Comparison of ENCODE assay signal across 1 cellular context in the genomic region with DNA sequence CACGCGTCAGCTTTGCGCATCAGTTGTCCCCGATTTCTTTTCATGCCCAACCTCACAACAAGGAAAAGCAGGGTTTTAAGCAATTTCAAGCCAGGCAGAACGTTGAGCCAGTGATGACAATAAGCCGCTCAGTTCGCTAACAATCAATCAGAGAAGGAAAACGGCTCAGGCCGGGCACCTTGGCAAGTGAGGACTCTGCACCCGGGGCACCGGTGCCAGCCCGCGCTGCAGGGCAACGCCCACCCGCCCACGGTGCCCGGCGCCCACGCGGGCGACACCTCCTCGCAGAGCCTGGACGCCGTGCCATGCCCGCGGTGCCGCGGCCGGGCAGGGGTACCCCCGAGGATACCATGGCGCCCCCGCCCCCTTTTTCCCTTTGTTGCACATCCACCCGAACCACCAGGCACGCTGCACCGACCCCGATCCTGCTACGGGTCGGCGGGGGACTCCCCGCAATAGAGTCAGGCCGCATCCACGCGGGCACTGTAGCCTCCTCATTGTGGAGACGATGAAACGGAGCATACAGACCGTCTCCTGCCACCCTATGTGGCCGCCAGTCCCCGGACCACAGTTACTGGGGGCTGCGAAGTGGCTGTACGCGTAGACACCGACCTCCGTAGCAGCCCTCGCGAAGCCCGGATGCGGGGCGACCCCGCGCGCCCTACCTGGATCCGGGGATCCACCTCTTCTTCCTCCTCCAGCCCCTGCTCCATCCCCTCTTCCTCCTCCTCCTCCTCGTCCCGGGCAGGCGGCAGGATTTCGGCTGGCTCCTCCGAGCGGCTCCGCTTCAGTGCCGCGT.
TF ChIP-seq lines count a peak whose summit lies in the region.

No MANE protein-coding gene starts in this region.

TF ChIP-seq in K562, 482 proteins besides CTCF, POLR2A, EP300 and RAD21 (continued from another document):
- peak; percentile 42; the same call in 1 of the 2 replicates for TF ChIP-seq NKRF (IDR thresholded peaks at IDR 0.05; ENCODE audit: borderline replicate concordance)
- no peak for TF ChIP-seq HNRNPLL (IDR thresholded peaks at IDR 0.05; ENCODE audit: low read depth, low read length, poor library complexity, severe bottlenecking)
- TF ChIP-seq, protein P1, sequence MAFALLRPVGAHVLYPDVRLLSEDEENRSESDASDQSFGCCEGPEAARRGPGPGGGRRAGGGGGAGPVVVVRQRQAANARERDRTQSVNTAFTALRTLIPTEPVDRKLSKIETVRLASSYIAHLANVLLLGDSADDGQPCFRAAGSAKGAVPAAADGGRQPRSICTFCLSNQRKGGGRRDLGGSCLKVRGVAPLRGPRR (CRISPR knock-in tag; IDR thresholded peaks at IDR 0.05) = no peak
- TF ChIP-seq RBM39 (optimal IDR thresholded peaks at IDR 0.05; ENCODE audit: low read depth, low read length) = no peak
- TF ChIP-seq NRF1 (conservative IDR thresholded peaks at IDR 0.05 in 1 of 2, IDR thresholded peaks at IDR 0.05 in 1 of 2) = peak; percentile 10 to 26; a peak in 1 of 4 replicates
- no peak for TF ChIP-seq RBFOX2 (IDR thresholded peaks at IDR 0.05; ENCODE audit: low read depth, low read length)
- no peak for TF ChIP-seq GTF2E2 (tag; IDR thresholded peaks at IDR 0.05)
- 0 out of 2 replicates have a peak, but pooled peaks have one; percentile 3 for TF ChIP-seq CREM (IDR thresholded peaks at IDR 0.05; ENCODE audit: low read depth)
- no peak for TF ChIP-seq ZNF24 (IDR thresholded peaks at IDR 0.05)
- no peak for TF ChIP-seq HDGF (IDR thresholded peaks at IDR 0.05)
- no peak for TF ChIP-seq PATZ1 (CRISPR knock-in tag; IDR thresholded peaks at IDR 0.05; ENCODE audit: borderline replicate concordance)
- 0 out of 2 replicates have a peak, but pooled peaks have one; percentile 50 for TF ChIP-seq RUNX1 (IDR thresholded peaks at IDR 0.05; ENCODE audit: low read depth)
- TF ChIP-seq TAF7 (tag; IDR thresholded peaks at IDR 0.05) = no peak
- no peak for TF ChIP-seq ZNF324 (CRISPR knock-in tag; IDR thresholded peaks at IDR 0.05)
- TF ChIP-seq EP400 (IDR thresholded peaks at IDR 0.05) = no peak
- TF ChIP-seq ZNF583 (CRISPR knock-in tag; IDR thresholded peaks at IDR 0.05) = 0 out of 2 replicates have a peak, but pooled peaks have one; percentile 23
- no peak for TF ChIP-seq MED1 (CRISPR knock-in tag; IDR thresholded peaks at IDR 0.05; ENCODE audit: borderline replicate concordance)
